ENCODE assay signal across 8 cellular contexts in genomic region chr13:50082426-50083283, GRCh38.
DNase-seq lines count a peak whose midpoint lies in the region; ATAC-seq, FAIRE-seq and TF ChIP-seq lines count a peak whose summit lies in the region.

No MANE protein-coding gene starts in this region.

- intact Hi-C loops in HepG2 (cut with micrococcal nuclease; ENCODE audit: unreplicated experiment): loop anchor here (1.0 to 10.0 kb wide), 6 partner anchors 42 to 985 kb away; partner anchors contain the start of gene TRIM13

- no peaks in the 10 kb centered on the region for H3K9me3 ChIP-seq in HepG2 (ENCODE audit: low read length)

- CTCF ChIA-PET in HepG2 (lab: Yijun Ruan, JAX; ENCODE audit: low intra/inter-chr PET ratio, low total read pairs): no interaction called here

- peak; percentile 49 for FAIRE-seq in HepG2 (lab: Jason Lieb, UNC)

- H3K4me3 ChIP-seq in AG10803 (ENCODE audit: low read length) (peak overlapping the region; percentile 85), choroid plexus epithelial cell (ENCODE audit: low read depth, low read length) (peak overlapping the region; percentile 70), HepG2 (replicated peaks in 1 of 3; ENCODE audit: insufficient read depth in 1 of 3, low read depth in 2 of 3, low read length in 3 of 3) (peak overlapping the region; percentile 67 to 78 (median 74))

- DNase-seq in AG10803 (ENCODE audit: low read depth) (peak; percentile 64), NCI-H2227 treated with DMSO at 0.1 percent for 48 hours (lab: John Stamatoyannopoulos, UW) (peak; percentile 77), choroid plexus epithelial cell (ENCODE audit: low read depth) (peak; percentile 82), HepG2 (ENCODE audit: low spot score) (peak; percentile 94)
- peak; percentile 55 to 72 (median 66) for DNase-seq in stimulated activated CD4-positive, alpha-beta T cell treated with anti-CD3 and anti-CD28 coated beads, TNF-alpha, amount 100 ng/mL, for 4 hours (ENCODE audit: low read depth in 3 of 3)

- H4K20me1 ChIP-seq in HepG2 (ENCODE audit: insufficient read depth, low read length): no peaks in the 10 kb centered on the region; the same call in 1 of the 2 replicates

- TF ChIP-seq EP300 in HepG2 (IDR thresholded peaks at IDR 0.05; ENCODE audit: low read depth in 2 of 2, low read length in 2 of 2): no peak
- no peak for TF ChIP-seq EP300 in HepG2 (CRISPR knock-in tag; IDR thresholded peaks at IDR 0.05; ENCODE audit: borderline replicate concordance)

- H3K27ac ChIP-seq in HepG2 (ENCODE audit: extremely low read length, insufficient read depth, low read length): peak overlapping the region; percentile 96

- TF ChIP-seq POLR2A in HepG2 (IDR thresholded peaks at IDR 0.05; ENCODE audit: insufficient read depth in 1 of 2, low read depth in 2 of 2, low read length in 2 of 2): peak; percentile 67 to 90; a peak in 3 of 4 replicates

- no peak for TF ChIP-seq RAD21 in HepG2 (CRISPR knock-in tag; IDR thresholded peaks at IDR 0.05)

- no peaks in the 10 kb centered on the region; a peak in 1 of 5 replicates for H3K27me3 ChIP-seq in HepG2 (ENCODE audit: control insufficient read depth in 1 of 2, insufficient read depth in 2 of 2, low read length in 2 of 2)

- no peak for TF ChIP-seq CTCF in AG10803 (conservative IDR thresholded peaks at IDR 0.05; ENCODE audit: low read length)
- no peak for TF ChIP-seq CTCF in choroid plexus epithelial cell (conservative IDR thresholded peaks at IDR 0.05; ENCODE audit: low read depth, low read length)
- no peak for TF ChIP-seq CTCF in HepG2 (CRISPR knock-in tag; IDR thresholded peaks at IDR 0.05)

- in situ Hi-C loops in HepG2 (cut with HindIII; ENCODE audit: extremely low pct_ligation_motif_present, low pct_unique_long_range_greater_than_20kb): loop anchor here (10.0 kb wide), 1 partner anchor 722 kb away; no protein-coding TSS in a partner anchor

- no peaks in the 10 kb centered on the region for H3K36me3 ChIP-seq in HepG2 (replicated peaks in 1 of 2; ENCODE audit: control insufficient read depth in 1 of 2, insufficient read depth in 2 of 2, low read length in 2 of 2)

- POLR2A ChIA-PET in HepG2 (lab: Yijun Ruan, JAX): interaction anchor here (0.6 to 5.2 kb wide), 10 partner anchors 11 to 1987 kb away, joined by 3 to 74 read pairs (median 3); partner anchors contain the start of genes EBPL and TRIM13

- peak; percentile 57 for ATAC-seq in GM19023 (IDR thresholded peaks at IDR 0.05; ENCODE audit: unreplicated experiment)
- ATAC-seq in HG03196 (IDR thresholded peaks at IDR 0.05; ENCODE audit: unreplicated experiment): peak; percentile 58
- ATAC-seq in activated CD4-positive, CD25-positive, alpha-beta regulatory T cell treated with anti-CD3 and anti-CD28 coated beads, Interleukin-2, amount 50 U/mL, for 24 hours: peak; percentile 80 to 81
- ATAC-seq in HepG2: peak; percentile 91

- H2AFZ ChIP-seq in HepG2 (ENCODE audit: low read length): peak overlapping the region; percentile 36

- TSS peak; percentile 77 for BruUV-seq in HepG2 (replicated peaks; lab: Mats Ljungman, UMichigan)

- H3K4me2 ChIP-seq in HepG2 (ENCODE audit: low read depth, low read length): peak overlapping the region; percentile 97

- peaks cover 38% of the 10 kb centered on the region for H3K4me1 ChIP-seq in HepG2 (ENCODE audit: insufficient read depth, low read length)

- peak overlapping the region; percentile 92 for H3K9ac ChIP-seq in HepG2 (ENCODE audit: insufficient read depth, low read depth, low read length)

- H3K79me2 ChIP-seq in HepG2 (ENCODE audit: insufficient read depth, low read length): peaks cover 88% of the 10 kb centered on the region

- under 1% methylated on average over 28 of the region's 28 CpGs for WGBS in HepG2 (ENCODE audit: low lambda C conversion rate)

TF ChIP-seq in HepG2, 621 proteins besides CTCF, POLR2A, EP300 and RAD21 (continues in another document):
- TF ChIP-seq ZNF18 (CRISPR knock-in tag; IDR thresholded peaks at IDR 0.05; ENCODE audit: insufficient replicate concordance) (no peak), ZNF143 (CRISPR knock-in tag; IDR thresholded peaks at IDR 0.05) (no peak), SP1 (IDR thresholded peaks at IDR 0.05) (no peak), SP1 (CRISPR knock-in tag; IDR thresholded peaks at IDR 0.05) (peak; percentile 36; the same call in 1 of the 2 replicates), ZNF792 (CRISPR knock-in tag; IDR thresholded peaks at IDR 0.05) (0 out of 2 replicates have a peak, but pooled peaks have one; percentile 26), NR0B2 (CRISPR knock-in tag; IDR thresholded peaks at IDR 0.05) (0 out of 2 replicates have a peak, but pooled peaks have one; percentile 3), SSRP1 (CRISPR knock-in tag; IDR thresholded peaks at IDR 0.05) (peak; percentile 51; the same call in 1 of the 2 replicates), CEBPG (CRISPR knock-in tag; IDR thresholded peaks at IDR 0.05) (peak; percentile 63), ZNF121 (CRISPR knock-in tag; IDR thresholded peaks at IDR 0.05) (no peak), ZNF546 (CRISPR knock-in tag; conservative IDR thresholded peaks at IDR 0.05) (no peak), YEATS2 (CRISPR knock-in tag; IDR thresholded peaks at IDR 0.05; ENCODE audit: borderline replicate concordance) (no peak), ZNF446 (CRISPR knock-in tag; IDR thresholded peaks at IDR 0.05) (no peak), KDM4B (CRISPR knock-in tag; IDR thresholded peaks at IDR 0.05) (no peak), CENPX (CRISPR knock-in tag; IDR thresholded peaks at IDR 0.05) (no peak), KDM2A (CRISPR knock-in tag; IDR thresholded peaks at IDR 0.05; ENCODE audit: borderline replicate concordance, low read depth) (0 out of 2 replicates have a peak, but pooled peaks have one; percentile 45), GTF3A (CRISPR knock-in tag; conservative IDR thresholded peaks at IDR 0.05) (no peak), ZZZ3 (CRISPR knock-in tag; IDR thresholded peaks at IDR 0.05; ENCODE audit: borderline replicate concordance) (no peak), NFKB2 (CRISPR knock-in tag; IDR thresholded peaks at IDR 0.05; ENCODE audit: borderline replicate concordance) (0 out of 2 replicates have a peak, but pooled peaks have one; percentile 31), ZNF784 (CRISPR knock-in tag; IDR thresholded peaks at IDR 0.05; ENCODE audit: borderline replicate concordance) (no peak), ZNF780A (CRISPR knock-in tag; IDR thresholded peaks at IDR 0.05) (no peak), ZNF615 (CRISPR knock-in tag; IDR thresholded peaks at IDR 0.05; ENCODE audit: borderline replicate concordance) (no peak), NR2F6 (IDR thresholded peaks at IDR 0.05) (no peak), NR2F6 (CRISPR knock-in tag; IDR thresholded peaks at IDR 0.05) (0 out of 2 replicates have a peak, but pooled peaks have one; percentile 5)
- TF ChIP-seq, protein P1, sequence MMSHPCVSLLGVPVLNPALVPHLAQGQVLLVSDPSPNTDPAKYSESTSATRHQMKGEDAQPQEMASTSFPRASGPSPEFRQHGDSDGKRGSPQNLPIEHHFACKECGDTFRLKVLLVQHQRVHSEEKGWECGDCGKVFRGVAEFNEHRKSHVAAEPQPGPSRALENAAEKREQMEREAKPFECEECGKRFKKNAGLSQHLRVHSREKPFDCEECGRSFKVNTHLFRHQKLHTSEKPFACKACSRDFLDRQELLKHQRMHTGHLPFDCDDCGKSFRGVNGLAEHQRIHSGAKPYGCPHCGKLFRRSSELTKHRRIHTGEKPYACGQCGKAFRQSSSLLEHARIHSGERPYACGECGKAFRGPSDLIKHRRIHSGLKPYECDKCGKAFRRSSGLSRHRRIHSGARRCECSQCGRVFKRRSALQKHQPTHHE (CRISPR knock-in tag; IDR thresholded peaks at IDR 0.05; ENCODE audit: borderline replicate concordance): no peak
- TF ChIP-seq, protein P2, sequence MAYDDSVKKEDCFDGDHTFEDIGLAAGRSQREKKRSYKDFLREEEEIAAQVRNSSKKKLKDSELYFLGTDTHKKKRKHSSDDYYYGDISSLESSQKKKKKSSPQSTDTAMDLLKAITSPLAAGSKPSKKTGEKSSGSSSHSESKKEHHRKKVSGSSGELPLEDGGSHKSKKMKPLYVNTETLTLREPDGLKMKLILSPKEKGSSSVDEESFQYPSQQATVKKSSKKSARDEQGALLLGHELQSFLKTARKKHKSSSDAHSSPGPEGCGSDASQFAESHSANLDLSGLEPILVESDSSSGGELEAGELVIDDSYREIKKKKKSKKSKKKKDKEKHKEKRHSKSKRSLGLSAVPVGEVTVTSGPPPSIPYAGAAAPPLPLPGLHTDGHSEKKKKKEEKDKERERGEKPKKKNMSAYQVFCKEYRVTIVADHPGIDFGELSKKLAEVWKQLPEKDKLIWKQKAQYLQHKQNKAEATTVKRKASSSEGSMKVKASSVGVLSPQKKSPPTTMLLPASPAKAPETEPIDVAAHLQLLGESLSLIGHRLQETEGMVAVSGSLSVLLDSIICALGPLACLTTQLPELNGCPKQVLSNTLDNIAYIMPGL (CRISPR knock-in tag; IDR thresholded peaks at IDR 0.05; ENCODE audit: borderline replicate concordance in 1 of 2, low read depth in 1 of 2): peak in 1 of 2 experiments; percentile 5; a peak in 2 of 4 replicates

Comparison
In these comparisons a context has a peak if more than half of its experiments do, and no peak if none do; other contexts are left out.
1. Peak in every context shown above with its lines: DNase-seq, ATAC-seq, H3K4me3 ChIP-seq and H3K27ac ChIP-seq.